Comparison of ENCODE assay signal across 8 cellular contexts in genomic region chr17:45740553-45741330, GRCh38. TPM values are rescaled to one million over a fixed set of nuclear protein-coding genes. Genes with fewer than 3 reads are reported as not detected.
A peak's percentile ranks its signal among the peaks of the same experiment; 100 is the strongest.
DNase-seq lines count a peak whose midpoint lies in the region; ATAC-seq, FAIRE-seq and TF ChIP-seq lines count a peak whose summit lies in the region.

No MANE protein-coding gene starts in this region.

- TF ChIP-seq POLR2A in GM12891 (IDR thresholded peaks at IDR 0.05; ENCODE audit: low read depth, low read length), result no peak

- FAIRE-seq in GM12891 (lab: Jason Lieb, UNC) (no peak), urothelium cell line (lab: Jason Lieb, UNC) (no peak)

- DNase-seq in A172 (ENCODE audit: low spot score), result peak; percentile 77
- peak; percentile 33 for DNase-seq in GM12891 (ENCODE audit: insufficient read length, low spot score)
- DNase-seq in NCI-H226, result peak; percentile 87
- DNase-seq in anterior cingulate cortex (lab: John Stamatoyannopoulos, UW), result peak in 51 of 58 donors; percentile 7 to 86 (median 59)
- DNase-seq in inferior parietal cortex (ENCODE audit: extremely low spot score), result peak; percentile 68
- peak; percentile 39 for DNase-seq in urothelium cell line (ENCODE audit: low spot score)

- ATAC-seq in HG02759 (IDR thresholded peaks at IDR 0.05; ENCODE audit: unreplicated experiment) (no peak), HG03280 (IDR thresholded peaks at IDR 0.05; ENCODE audit: unreplicated experiment) (no peak)

TF ChIP-seq in GM12891, 5 proteins besides CTCF, POLR2A, EP300 and RAD21:
- TF ChIP-seq PAX5 (IDR thresholded peaks at IDR 0.05; ENCODE audit: insufficient read depth, low read length, severe bottlenecking) (no peak), SPI1 (IDR thresholded peaks at IDR 0.05; ENCODE audit: low read depth, low read length) (no peak), TAF1 (IDR thresholded peaks at IDR 0.05; ENCODE audit: low read depth, low read length) (no peak), POLR2AphosphoS5 (IDR thresholded peaks at IDR 0.05; ENCODE audit: low read depth, low read length) (no peak), POU2F2 (IDR thresholded peaks at IDR 0.05; ENCODE audit: low read depth, low read length) (no peak)

RNA-seq across cellular contexts. Expression of gene CRHR1, which starts 43.4 kb away (rescaled TPM):
- 0.05 and 0.10 TPM in 2 replicates for total RNA-seq in A172 (2014; rRNA removed; shearing (Covaris generic))
- polyA plus RNA-seq in GM12891 (2012; ENCODE audit: low read depth, missing spikeins), result not detected

Comparison
In these comparisons a context has a peak if more than half of its experiments do, and no peak if none do; other contexts are left out.
1. DNase-seq: peak in every context shown above with its lines; median percentile 87 in NCI-H226; 77 in A172; 68 in inferior parietal cortex; 59 in anterior cingulate cortex; 39 in urothelium cell line; 33 in GM12891.